Comparison of ENCODE assay signal across 10 cellular contexts in the genomic region with DNA sequence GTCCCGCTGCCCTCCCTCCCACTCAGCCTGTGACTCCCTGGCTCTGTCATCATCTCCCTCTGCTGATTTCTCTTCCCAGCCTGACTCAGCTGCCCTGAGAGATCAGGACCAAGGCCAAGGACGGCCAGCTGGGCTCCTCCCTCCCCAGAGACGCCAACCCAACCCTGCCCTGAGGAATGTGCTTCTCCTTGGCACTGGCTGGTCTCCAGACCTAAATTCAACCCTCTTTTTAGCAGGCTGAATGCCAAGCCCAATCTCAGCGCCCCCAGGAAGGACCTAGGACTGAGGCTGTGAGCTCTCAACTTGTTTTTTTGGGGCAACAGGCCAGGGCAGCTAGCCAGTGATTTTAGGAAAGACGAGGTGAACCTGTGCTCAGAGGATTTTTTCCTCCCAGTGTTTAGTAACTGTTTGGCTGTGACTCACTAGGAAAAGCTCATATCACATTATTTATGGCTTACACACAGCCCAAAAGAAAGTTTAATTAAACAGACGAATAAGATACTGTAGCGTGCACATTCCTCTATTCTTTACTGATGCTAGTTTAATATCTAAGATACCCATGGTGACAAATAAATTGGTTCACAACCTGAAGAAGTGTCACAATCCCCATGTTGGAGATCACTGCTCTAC. TPM values are rescaled to one million over a fixed set of nuclear protein-coding genes. Genes with fewer than 3 reads are reported as not detected.
DNase-seq lines count a peak whose midpoint lies in the region; ATAC-seq and TF ChIP-seq lines count a peak whose summit lies in the region.
"Had no signal": no experiment of that assay in that cellular context is flagged by ENCODE, and none has a peak within 500 bp of the region (broad histone marks: within the 10 kb centered on the region; RNA-seq: fewer than 3 reads in every experiment).

No MANE protein-coding gene starts in this region.

- no peak overlapping the region for H3K4me3 ChIP-seq in breast epithelium

- H3K4me1 ChIP-seq in breast epithelium = no peaks in the 10 kb centered on the region

- TF ChIP-seq CTCF in breast epithelium (IDR thresholded peaks at IDR 0.05) = no peak
- TF ChIP-seq CTCF in GM13977 (IDR thresholded peaks at IDR 0.05; ENCODE audit: extremely low read depth, insufficient read depth, missing control alignments) = no peak

- H3K36me3 ChIP-seq in breast epithelium = no peaks in the 10 kb centered on the region

- intact Hi-C loops in breast epithelium (cut with DNase I; ENCODE audit: low total_unique reads) = no loop called here

- in situ Hi-C loops in ACHN (cut with HindIII; ENCODE audit: low pct_ligation_motif_present, low pct_unique_long_range_greater_than_20kb, low sequenced_read_pairs) (no loop called here), GM13977 (cut with MboI; ENCODE audit: low pct_unique_long_range_greater_than_20kb, low sequenced_read_pairs, unreplicated experiment) (no loop called here)

- no peaks in the 10 kb centered on the region for H3K9me3 ChIP-seq in breast epithelium

- H3K27me3 ChIP-seq in breast epithelium = peaks cover 0 to 13% of the 10 kb centered on the region in 2 donors

- H3K27ac ChIP-seq in breast epithelium = no peak overlapping the region

- ATAC-seq in left lobe of liver (peak; percentile 31), HG03457 (IDR thresholded peaks at IDR 0.05; ENCODE audit: unreplicated experiment) (no peak)

- DNase-seq in ACHN (peak; percentile 85), LoVo (ENCODE audit: low spot score) (peak; percentile 76), breast epithelium (ENCODE audit: low spot score in 2 of 2) (peak; percentile 73 to 85), left lobe of liver (ENCODE audit: low spot score) (no peak), occipital lobe (lab: John Stamatoyannopoulos, UW) (no peak), GM13977 (ENCODE audit: low spot score) (no peak)
- DNase-seq in activated T-cell treated with anti-CD3 and anti-CD28 coated beads, Interleukin-2, amount 50 U/mL, for 48 hours = no peak
- DNase-seq: AML-193 had no signal

- no peak for TF ChIP-seq POLR2A in breast epithelium (IDR thresholded peaks at IDR 0.05)

RNA-seq across cellular contexts. Expression of gene IGFL1, which starts 7.4 kb away (rescaled TPM):
- not detected for total RNA-seq in breast epithelium
- total RNA-seq in left lobe of liver = not detected
- not detected for total RNA-seq in occipital lobe
- total RNA-seq: T-helper 2 cell treated with Interferon-gamma antibody and Interleukin-4, amounts not matched to agents 100 ng/mL and 5 ng/mL, for 36 hours had no signal

Comparison
In these comparisons a context has a peak if more than half of its experiments do, and no peak if none do; other contexts are left out.
1. DNase-seq: peak in ACHN (single experiment), LoVo (single experiment) and breast epithelium (2 of 2); none in left lobe of liver (single experiment), activated T-cell treated with anti-CD3 and anti-CD28 coated beads, Interleukin-2, amount 50 U/mL, for 48 hours (0 of 2), occipital lobe (single experiment) and GM13977 (single experiment).